12 cellular contexts compared by ENCODE assay signal in genomic region chr11:8067929-8068575, GRCh38. TPM values are rescaled to one million over a fixed set of nuclear protein-coding genes. Genes with fewer than 3 reads are reported as not detected.
DNase-seq lines count a peak whose midpoint lies in the region; TF ChIP-seq lines count a peak whose summit lies in the region.
"Had no signal": no experiment of that assay in that cellular context is flagged by ENCODE, and none has a peak within 500 bp of the region (broad histone marks: within the 10 kb centered on the region; RNA-seq: fewer than 3 reads in every experiment).

No MANE protein-coding gene starts in this region.

- H3K9me3 ChIP-seq in endodermal cell (ENCODE audit: control insufficient read depth, low read length), result no peaks in the 10 kb centered on the region
- H3K9me3 ChIP-seq: upper lobe of left lung had no signal

- H3K36me3 ChIP-seq in endodermal cell (ENCODE audit: control insufficient read depth, insufficient read depth, low read length) (no peaks in the 10 kb centered on the region), urinary bladder (ENCODE audit: insufficient read depth) (no peaks in the 10 kb centered on the region)
- H3K36me3 ChIP-seq: upper lobe of left lung had no signal

- H3K27me3 Mint-ChIP-seq in activated naive CD4-positive, alpha-beta T cell treated with anti-CD3 and anti-CD28 coated beads, Interleukin-2, amount 10 ng/mL, durations not matched to agents 7 days and 5 days, result peaks cover 37% of the 10 kb centered on the region
- H3K27me3 Mint-ChIP-seq in endodermal cell (ENCODE audit: insufficient read depth) (peaks cover 12% of the 10 kb centered on the region), neural crest cell (ENCODE audit: low read depth) (peaks cover 27% of the 10 kb centered on the region)

- 80 to 86% methylated on average over 11 to 13 of the region's 13 CpGs for WGBS in endodermal cell (ENCODE audit: insufficient coverage in 1 of 2, insufficient read length in 1 of 2), 2 experiments
- 65% methylated on average over 13 of the region's 13 CpGs for WGBS in urinary bladder

- H3K36me3 Mint-ChIP-seq in activated naive CD4-positive, alpha-beta T cell treated with anti-CD3 and anti-CD28 coated beads, Interleukin-2, amount 10 ng/mL, durations not matched to agents 7 days and 5 days, result no peaks in the 10 kb centered on the region
- no peaks in the 10 kb centered on the region for H3K36me3 Mint-ChIP-seq in endodermal cell (ENCODE audit: low read depth)
- H3K36me3 Mint-ChIP-seq in neural crest cell (ENCODE audit: low read depth), result no peaks in the 10 kb centered on the region
- H3K36me3 Mint-ChIP-seq: WTC11 had no signal

- H3K4me1 Mint-ChIP-seq in activated naive CD4-positive, alpha-beta T cell treated with anti-CD3 and anti-CD28 coated beads, Interleukin-2, amount 10 ng/mL, durations not matched to agents 7 days and 5 days, result no peaks in the 10 kb centered on the region
- H3K4me1 Mint-ChIP-seq in endodermal cell (peaks cover 19% of the 10 kb centered on the region), neural crest cell (no peaks in the 10 kb centered on the region)

- no peak overlapping the region for H3K4me3 Mint-ChIP-seq in activated naive CD4-positive, alpha-beta T cell treated with anti-CD3 and anti-CD28 coated beads, Interleukin-2, amount 10 ng/mL, durations not matched to agents 7 days and 5 days
- H3K4me3 Mint-ChIP-seq in endodermal cell, result no peak overlapping the region
- H3K4me3 Mint-ChIP-seq in neural crest cell, result no peak overlapping the region
- H3K4me3 Mint-ChIP-seq: activated T-cell treated with anti-CD3 and anti-CD28 coated beads, Interleukin-2, amount 50 U/mL, for 72 hours; WTC11 had no signal

- in situ Hi-C loops in GM13977 (cut with MboI; ENCODE audit: low pct_unique_long_range_greater_than_20kb, low sequenced_read_pairs, unreplicated experiment), result no loop called here

- H3K27ac ChIP-seq in endodermal cell (ENCODE audit: low read depth, low read length) (no peak overlapping the region), urinary bladder (ENCODE audit: low read depth) (peak overlapping the region; percentile 60)

- CTCF ChIA-PET in activated naive CD4-positive, alpha-beta T cell treated with anti-CD3 and anti-CD28 coated beads, Interleukin-2, amount 10 ng/mL, durations not matched to agents 7 days and 5 days (lab: Charles Lee), result interaction anchor here (1.0 kb wide), 1 partner anchor 33 kb away, joined by 3 read pairs; no protein-coding TSS in a partner anchor

- H3K4me3 ChIP-seq in endodermal cell (ENCODE audit: low read length) (no peak overlapping the region), urinary bladder (ENCODE audit: low read depth, low read length) (no peak overlapping the region)
- H3K4me3 ChIP-seq: upper lobe of left lung had no signal

- no peaks in the 10 kb centered on the region for H3K27me3 ChIP-seq in endodermal cell (ENCODE audit: control insufficient read depth, insufficient read depth, low read length, poor library complexity, severe bottlenecking)
- H3K27me3 ChIP-seq: upper lobe of left lung had no signal

- no peak overlapping the region for H3K9ac ChIP-seq in endodermal cell (ENCODE audit: extremely low read depth, low read length, poor library complexity, severe bottlenecking)

- DNase-seq in activated naive CD4-positive, alpha-beta T cell treated with anti-CD3 and anti-CD28 coated beads, Interleukin-2, amount 10 ng/mL, durations not matched to agents 7 days and 5 days, result no peak
- DNase-seq in activated naive CD4-positive, alpha-beta T cell treated with Interleukin-2 at 50 U/mL for 16 hours, result no peak
- DNase-seq in endodermal cell (peak; percentile 45), neural crest cell (ENCODE audit: low read depth, low spot score) (no peak), iPS-NIHi7 (ENCODE audit: extremely low spot score) (no peak), GM13977 (ENCODE audit: low spot score) (no peak), HPDE6-E6E7 (ENCODE audit: extremely low spot score) (no peak)
- DNase-seq: activated T-cell treated with anti-CD3 and anti-CD28 coated beads, Interleukin-2, amount 50 U/mL, for 72 hours; NCI-H510A; upper lobe of left lung had no signal

- no peaks in the 10 kb centered on the region for H3K9me3 Mint-ChIP-seq in activated naive CD4-positive, alpha-beta T cell treated with anti-CD3 and anti-CD28 coated beads, Interleukin-2, amount 10 ng/mL, durations not matched to agents 7 days and 5 days
- H3K9me3 Mint-ChIP-seq in endodermal cell (no peaks in the 10 kb centered on the region), neural crest cell (no peaks in the 10 kb centered on the region)
- H3K9me3 Mint-ChIP-seq: activated T-cell treated with anti-CD3 and anti-CD28 coated beads, Interleukin-2, amount 50 U/mL, for 72 hours; WTC11 had no signal

- peak overlapping the region; percentile 26 for H3K27ac Mint-ChIP-seq in activated naive CD4-positive, alpha-beta T cell treated with anti-CD3 and anti-CD28 coated beads, Interleukin-2, amount 10 ng/mL, durations not matched to agents 7 days and 5 days
- H3K27ac Mint-ChIP-seq in endodermal cell (no peak overlapping the region), neural crest cell (ENCODE audit: unreplicated experiment) (peak overlapping the region; percentile 9)
- H3K27ac Mint-ChIP-seq: activated T-cell treated with anti-CD3 and anti-CD28 coated beads, Interleukin-2, amount 50 U/mL, for 72 hours had no signal

- H3K4me1 ChIP-seq in endodermal cell (ENCODE audit: control insufficient read depth, insufficient read depth, low read length), result peaks cover 11% of the 10 kb centered on the region
- H3K4me1 ChIP-seq in urinary bladder (ENCODE audit: insufficient read depth), result no peaks in the 10 kb centered on the region

- TF ChIP-seq CTCF in endodermal cell (conservative IDR thresholded peaks at IDR 0.05), result no peak
- no peak for TF ChIP-seq CTCF in neural crest cell (conservative IDR thresholded peaks at IDR 0.05)
- no peak for TF ChIP-seq CTCF in GM13977 (IDR thresholded peaks at IDR 0.05; ENCODE audit: extremely low read depth, insufficient read depth, missing control alignments)

RNA-seq across cellular contexts. Expression of gene TUB, which starts 13.0 kb away (rescaled TPM):
- total RNA-seq in endodermal cell (10 to 100 TPM; 15.8 to 29.9 TPM), neural crest cell (23.7 and 26.1 TPM in 2 replicates), urinary bladder (32.2 TPM)
- 21.7 TPM for polyA plus RNA-seq in endodermal cell (2013, experiment 1 of 2)
- 20.4 TPM for polyA plus RNA-seq in endodermal cell (2013, experiment 2 of 2)
- polyA plus RNA-seq in urinary bladder, result 11.7 TPM
